Comparison of ENCODE assay signal across 13 cellular contexts in genomic region chrX:72394518-72395163, GRCh38.
DNase-seq lines count a peak whose midpoint lies in the region; ATAC-seq and TF ChIP-seq lines count a peak whose summit lies in the region.
"Had no signal": no experiment of that assay in that cellular context is flagged by ENCODE, and none has a peak within 500 bp of the region (broad histone marks: within the 10 kb centered on the region; RNA-seq: fewer than 3 reads in every experiment).

No MANE protein-coding gene starts in this region.

- no peak for ATAC-seq in GM19023 (IDR thresholded peaks at IDR 0.05; ENCODE audit: unreplicated experiment)
- ATAC-seq in GM18520 (IDR thresholded peaks at IDR 0.05; ENCODE audit: unreplicated experiment), result no peak

- no peaks in the 10 kb centered on the region for H4K20me1 ChIP-seq in osteoblast (ENCODE audit: insufficient read depth, low read length)

- 53 to 59% methylated on average over 3 to 8 of the region's 8 CpGs for WGBS in esophagus squamous epithelium, 2 donors

- DNase-seq in AG10803 (ENCODE audit: low read depth) (peak; percentile 67), MV-4-11 (lab: John Stamatoyannopoulos, UW) (peak; percentile 32), fibroblast of pulmonary artery (ENCODE audit: low read depth) (peak; percentile 56), osteoblast (ENCODE audit: insufficient read length, low spot score, missing footprints) (peak; percentile 25), esophagus squamous epithelium (lab: John Stamatoyannopoulos, UW) (no peak), G401 (ENCODE audit: low spot score) (no peak)
- DNase-seq: activated naive CD4-positive, alpha-beta T cell treated with Interleukin-2 at 50 U/mL for 16 hours; COR-L47; endodermal cell; NCI-H2171 had no signal

- H3K4me2 ChIP-seq in osteoblast (ENCODE audit: insufficient read depth, low read length), result peak overlapping the region; percentile 39

- H3K36me3 ChIP-seq in osteoblast (ENCODE audit: insufficient read depth, low read length) (no peaks in the 10 kb centered on the region), esophagus squamous epithelium (no peaks in the 10 kb centered on the region)

- H3K4me3 ChIP-seq in AG10803 (ENCODE audit: low read length) (no peak overlapping the region), fibroblast of pulmonary artery (replicated peaks; ENCODE audit: low read depth, low read length) (no peak overlapping the region), osteoblast (ENCODE audit: insufficient read depth, low read length) (no peak overlapping the region), esophagus squamous epithelium (no peak overlapping the region)

- no peak for TF ChIP-seq CTCF in AG10803 (conservative IDR thresholded peaks at IDR 0.05; ENCODE audit: low read length)
- no peak for TF ChIP-seq CTCF in fibroblast of pulmonary artery (IDR thresholded peaks at IDR 0.05; ENCODE audit: low read length, missing control alignments)
- TF ChIP-seq CTCF in osteoblast (IDR thresholded peaks at IDR 0.05; ENCODE audit: extremely low read depth, low read depth, low read length), result no peak
- no peak for TF ChIP-seq CTCF in esophagus squamous epithelium (IDR thresholded peaks at IDR 0.05)

- in situ Hi-C loops in G401 (cut with HindIII; ENCODE audit: low sequenced_read_pairs), result no loop called here

- no peak for TF ChIP-seq POLR2A in esophagus squamous epithelium (IDR thresholded peaks at IDR 0.05)

- intact Hi-C loops in esophagus squamous epithelium (cut with DNase I), result no loop called here

- H3K79me2 ChIP-seq in osteoblast (ENCODE audit: insufficient read depth, low read length), result no peaks in the 10 kb centered on the region

- peak overlapping the region; percentile 9 for H3K27ac ChIP-seq in osteoblast (ENCODE audit: low read depth, low read length)
- H3K27ac ChIP-seq in esophagus squamous epithelium, result no peak overlapping the region
- H3K27ac ChIP-seq: RWPE1 had no signal

- H3K27me3 ChIP-seq in osteoblast (ENCODE audit: insufficient read depth, low read length), result peaks cover 19% of the 10 kb centered on the region
- H3K27me3 ChIP-seq in esophagus squamous epithelium, result no peaks in the 10 kb centered on the region

- H3K4me1 ChIP-seq in osteoblast (ENCODE audit: insufficient read depth, low read length), result peaks cover 30% of the 10 kb centered on the region
- peaks cover 0 to 15% (median 0%) of the 10 kb centered on the region in 3 donors for H3K4me1 ChIP-seq in esophagus squamous epithelium

- H2AFZ ChIP-seq in osteoblast (ENCODE audit: low read length), result no peak overlapping the region

- H3K9me3 ChIP-seq in osteoblast (ENCODE audit: low read depth, low read length), result no peaks in the 10 kb centered on the region
- H3K9me3 ChIP-seq in esophagus squamous epithelium, result no peaks in the 10 kb centered on the region

Comparison
In these comparisons a context has a peak if more than half of its experiments do, and no peak if none do; other contexts are left out.
1. DNase-seq: peak in AG10803 (single experiment), MV-4-11 (single experiment), fibroblast of pulmonary artery (single experiment) and osteoblast (single experiment); none in esophagus squamous epithelium (single experiment) and G401 (single experiment).